In the genomic region with DNA sequence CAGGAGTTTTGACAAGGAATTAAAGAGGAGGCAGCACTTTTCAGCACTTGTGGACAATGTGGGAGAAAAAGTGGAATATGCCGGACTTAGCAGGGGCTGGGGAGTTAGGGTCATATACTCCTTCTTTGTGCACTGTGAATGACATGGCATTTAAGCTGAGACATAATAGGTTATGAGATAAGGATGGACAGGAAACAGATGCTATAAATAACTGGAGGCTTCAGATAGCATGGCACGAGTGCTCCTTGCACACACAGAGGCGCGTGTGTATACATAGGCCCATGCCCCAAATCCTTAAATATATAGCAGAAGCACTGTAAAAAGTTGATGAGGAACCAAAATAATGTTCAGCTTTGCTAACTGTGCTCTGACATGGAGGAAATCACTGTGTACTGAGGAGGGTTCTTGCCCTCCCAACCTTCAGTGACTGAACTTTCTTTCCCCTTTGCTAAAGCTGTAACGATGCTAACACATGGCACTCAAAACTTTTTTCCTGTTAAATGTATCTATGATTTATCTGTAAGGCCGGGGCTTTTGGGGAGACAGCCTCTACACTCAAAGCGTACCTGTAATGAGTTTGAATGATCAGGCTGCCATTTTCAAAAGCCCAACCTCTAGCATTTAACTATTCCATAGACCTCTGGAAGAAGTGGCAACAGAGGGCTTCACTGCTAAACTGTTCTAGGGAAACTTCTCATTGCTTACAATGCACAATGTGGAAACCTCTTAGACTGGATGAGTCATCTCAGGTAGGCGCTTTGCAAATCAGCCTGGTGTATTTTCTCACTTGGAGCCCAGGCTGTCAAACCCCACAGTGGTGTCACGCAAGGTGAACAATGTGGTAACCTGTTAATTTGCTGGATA, we compare ENCODE assay signal across 17 cellular contexts.
DNase-seq lines count a peak whose midpoint lies in the region; ATAC-seq and TF ChIP-seq lines count a peak whose summit lies in the region.
"Had no signal": no experiment of that assay in that cellular context is flagged by ENCODE, and none has a peak within 500 bp of the region (broad histone marks: within the 10 kb centered on the region; RNA-seq: fewer than 3 reads in every experiment).

No MANE protein-coding gene starts in this region.

- H3K4me3 ChIP-seq in mammary epithelial cell (replicated peaks in 1 of 3; ENCODE audit: insufficient read depth in 1 of 3, low read depth in 2 of 3, low read length in 3 of 3) (no peak overlapping the region), RWPE2 (ENCODE audit: severe bottlenecking) (no peak overlapping the region), A673 (ENCODE audit: low read depth, low read length, poor library complexity, severe bottlenecking) (no peak overlapping the region), transverse colon (no peak overlapping the region)
- H3K4me3 ChIP-seq: GM23248 had no signal

- no peak overlapping the region for H3K27ac Mint-ChIP-seq in MCF 10A (ENCODE audit: low read depth, unreplicated experiment)
- peak overlapping the region; percentile 95 for H3K27ac Mint-ChIP-seq in neural crest cell (ENCODE audit: unreplicated experiment)

- H2AFZ ChIP-seq in mammary epithelial cell (ENCODE audit: low read depth, low read length) = no peak overlapping the region
- H2AFZ ChIP-seq: GM23248 had no signal

- DNase-seq in MCF 10A (ENCODE audit: unreplicated experiment) = peak; percentile 14
- DNase-seq in mammary epithelial cell = no peak
- DNase-seq in RWPE2 (ENCODE audit: low spot score) = no peak
- peak in 36 of 42 donors; percentile 3 to 84 (median 44) for DNase-seq in head of caudate nucleus
- DNase-seq in neural crest cell (ENCODE audit: low read depth, low spot score) = no peak
- DNase-seq in A673 (ENCODE audit: low spot score) = no peak
- DNase-seq in transverse colon = no peak
- DNase-seq: C1 segment of cervical spinal cord, DMS 273 treated with DMSO at 0.1 percent for 48 hours, GM23248, KG1, NCI-H1048, NCI-H2081, NCI-H510A, NCI-H774, SIG-M5 had no signal

- intact Hi-C loops in MCF 10A (cut with micrococcal nuclease) (no loop called here), mammary epithelial cell (cut with micrococcal nuclease) (no loop called here), head of caudate nucleus (cut with DNase I) (no loop called here), A673 (cut with micrococcal nuclease; ENCODE audit: unreplicated experiment) (no loop called here), transverse colon (cut with DNase I; ENCODE audit: low total_unique reads) (no loop called here)

- no peak for TF ChIP-seq POLR2A in transverse colon (IDR thresholded peaks at IDR 0.05)

- H3K4me3 Mint-ChIP-seq in MCF 10A (ENCODE audit: unreplicated experiment) = no peak overlapping the region
- no peak overlapping the region for H3K4me3 Mint-ChIP-seq in neural crest cell

- no peak overlapping the region for H3K4me2 ChIP-seq in mammary epithelial cell (ENCODE audit: insufficient read depth, low read depth, low read length)

- H3K4me1 Mint-ChIP-seq in MCF 10A (ENCODE audit: insufficient read depth, unreplicated experiment) = no peaks in the 10 kb centered on the region
- peaks cover 18% of the 10 kb centered on the region for H3K4me1 Mint-ChIP-seq in neural crest cell

- peak; percentile 35; the same call in 1 of the 3 replicates for ATAC-seq in RWPE2 (ENCODE audit: low read depth)
- ATAC-seq in HG02885 (IDR thresholded peaks at IDR 0.05; ENCODE audit: poor library complexity, unreplicated experiment) = no peak

- in situ Hi-C loops in mammary epithelial cell (cut with MboI; ENCODE audit: low sequenced_read_pairs in 2 of 2) (no loop called here), transverse colon (cut with MboI; ENCODE audit: low pct_ligation_motif_present in 1 of 4, low pct_unique_long_range_greater_than_20kb in 1 of 4, low sequenced_read_pairs in 3 of 4) (no loop called here)

- H3K4me1 ChIP-seq in mammary epithelial cell (ENCODE audit: insufficient read depth, low read length) (no peaks in the 10 kb centered on the region), RWPE2 (ENCODE audit: insufficient read depth, poor library complexity, severe bottlenecking) (no peaks in the 10 kb centered on the region), A673 (ENCODE audit: insufficient read depth, low read length, poor library complexity, severe bottlenecking) (no peaks in the 10 kb centered on the region), transverse colon (no peaks in the 10 kb centered on the region)

- TF ChIP-seq EP300 in transverse colon (IDR thresholded peaks at IDR 0.05; ENCODE audit: low read depth) = no peak

- 59% methylated on average over 9 of the region's 9 CpGs for WGBS in mammary epithelial cell (ENCODE audit: low coverage, missing lambda C conversion rate)
- 65 to 78% methylated on average over 4 to 9 of the region's 9 CpGs for WGBS in transverse colon (ENCODE audit: low coverage in 1 of 2), 2 donors

- no peak overlapping the region for H3K9ac ChIP-seq in mammary epithelial cell (ENCODE audit: insufficient read depth, low read length)
- H3K9ac ChIP-seq: GM23248 had no signal

- CTCF ChIA-PET in MCF 10A (lab: Yijun Ruan, JAX) = interaction anchor here (0.6 kb wide), 1 partner anchor 236 kb away, joined by 3 read pairs; no protein-coding TSS in a partner anchor
- CTCF ChIA-PET in mammary epithelial cell (lab: Charles Lee; ENCODE audit: low non-redundant PET) = no interaction called here
- CTCF ChIA-PET in A673 (lab: Charles Lee) = no interaction called here

- H3K9me3 ChIP-seq in mammary epithelial cell (replicated peaks; ENCODE audit: insufficient read depth, low read length) = peaks cover 3% of the 10 kb centered on the region
- H3K9me3 ChIP-seq in RWPE2 (ENCODE audit: severe bottlenecking) = no peaks in the 10 kb centered on the region
- H3K9me3 ChIP-seq in A673 (ENCODE audit: low read depth, low read length, poor library complexity, severe bottlenecking) = peaks cover 7% of the 10 kb centered on the region
- H3K9me3 ChIP-seq in transverse colon = peaks cover 0 to 2% of the 10 kb centered on the region in 2 donors

- H3K36me3 ChIP-seq in mammary epithelial cell (ENCODE audit: insufficient read depth, low read length) = no peaks in the 10 kb centered on the region
- no peaks in the 10 kb centered on the region for H3K36me3 ChIP-seq in RWPE2 (ENCODE audit: low read depth)
- no peaks in the 10 kb centered on the region for H3K36me3 ChIP-seq in A673 (ENCODE audit: insufficient read depth, low read length, poor library complexity, severe bottlenecking)
- no peaks in the 10 kb centered on the region for H3K36me3 ChIP-seq in transverse colon

- H4K20me1 ChIP-seq in mammary epithelial cell (ENCODE audit: insufficient read depth, low read length) = no peaks in the 10 kb centered on the region

- TF ChIP-seq CTCF in MCF 10A (IDR thresholded peaks at IDR 0.05; ENCODE audit: unreplicated experiment) (no peak), mammary epithelial cell (conservative IDR thresholded peaks at IDR 0.05 in 1 of 2, IDR thresholded peaks at IDR 0.05 in 1 of 2; ENCODE audit: extremely low read depth in 1 of 2, insufficient read depth in 1 of 2, low read depth in 1 of 2, low read length in 2 of 2) (no peak), RWPE2 (IDR thresholded peaks at IDR 0.05; ENCODE audit: poor library complexity, severe bottlenecking) (no peak), neural crest cell (conservative IDR thresholded peaks at IDR 0.05) (no peak), A673 (conservative IDR thresholded peaks at IDR 0.05; ENCODE audit: low read depth, low read length) (no peak), transverse colon (IDR thresholded peaks at IDR 0.05) (no peak)

- POLR2A ChIA-PET in MCF 10A (lab: Yijun Ruan, JAX) = no interaction called here
- POLR2A ChIA-PET in A673 (lab: Charles Lee; ENCODE audit: low non-redundant PET) = no interaction called here

- H3K27me3 ChIP-seq in mammary epithelial cell (ENCODE audit: insufficient read depth, low read length) (no peaks in the 10 kb centered on the region), RWPE2 (ENCODE audit: insufficient read depth, poor library complexity, severe bottlenecking) (no peaks in the 10 kb centered on the region), A673 (replicated peaks; ENCODE audit: insufficient read depth, low read depth, low read length, poor library complexity) (no peaks in the 10 kb centered on the region), transverse colon (no peaks in the 10 kb centered on the region)

- H3K9me3 Mint-ChIP-seq in MCF 10A (ENCODE audit: unreplicated experiment) (peaks cover 14% of the 10 kb centered on the region), neural crest cell (peaks cover 18% of the 10 kb centered on the region)

- H3K27me3 Mint-ChIP-seq in MCF 10A (ENCODE audit: insufficient read depth, unreplicated experiment) = no peaks in the 10 kb centered on the region
- no peaks in the 10 kb centered on the region for H3K27me3 Mint-ChIP-seq in neural crest cell (ENCODE audit: low read depth)

- H3K79me2 ChIP-seq in mammary epithelial cell (ENCODE audit: insufficient read depth, low read length) = no peaks in the 10 kb centered on the region

- H3K36me3 Mint-ChIP-seq in MCF 10A (ENCODE audit: insufficient read depth, unreplicated experiment) (no peaks in the 10 kb centered on the region), neural crest cell (ENCODE audit: low read depth) (peaks cover 15% of the 10 kb centered on the region)

- no peak overlapping the region for H3K27ac ChIP-seq in mammary epithelial cell (ENCODE audit: insufficient read depth, low read depth, low read length)
- no peak overlapping the region for H3K27ac ChIP-seq in RWPE2 (ENCODE audit: poor library complexity, severe bottlenecking)
- H3K27ac ChIP-seq in A673 (ENCODE audit: low read depth, low read length, poor library complexity, severe bottlenecking) = no peak overlapping the region
- no peak overlapping the region for H3K27ac ChIP-seq in transverse colon
- H3K27ac ChIP-seq: GM23248 had no signal

- dilution Hi-C loops in mammary epithelial cell (cut with HindIII; ENCODE audit: low sequenced_read_pairs) = no loop called here

- BruUV-seq in MCF 10A (replicated peaks; lab: Mats Ljungman, UMichigan) (no TSS peak), mammary epithelial cell (replicated peaks; lab: Mats Ljungman, UMichigan) (no TSS peak), A673 (replicated peaks; lab: Mats Ljungman, UMichigan) (no TSS peak)

Comparison
In these comparisons a context has a peak if more than half of its experiments do, and no peak if none do; other contexts are left out.
1. DNase-seq: peak in MCF 10A (single experiment) and head of caudate nucleus (36 of 42); none in mammary epithelial cell (single experiment), RWPE2 (single experiment), neural crest cell (single experiment), A673 (single experiment) and transverse colon (single experiment).